9 cellular contexts compared by ENCODE assay signal in the genomic region with DNA sequence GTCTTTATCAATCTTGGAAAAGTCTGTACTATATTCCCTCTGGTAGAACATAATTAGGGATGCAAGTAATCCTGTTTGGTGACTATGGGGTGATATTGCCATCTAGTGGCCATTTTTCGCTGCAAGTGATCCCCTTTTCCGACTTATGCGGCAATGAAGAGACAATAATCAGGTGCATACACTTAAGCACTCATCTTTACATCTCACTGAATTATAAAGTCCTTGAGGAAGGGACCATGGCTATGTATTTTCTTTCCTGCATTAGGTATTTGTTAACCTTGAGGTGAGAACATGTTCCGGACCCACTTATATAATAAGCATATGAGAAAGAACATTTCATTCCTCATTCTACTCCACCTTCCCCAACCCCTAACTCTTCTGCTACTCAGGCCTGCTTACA. TPM values are rescaled to one million over a fixed set of nuclear protein-coding genes. Genes with fewer than 3 reads are reported as not detected.
DNase-seq lines count a peak whose midpoint lies in the region; ATAC-seq, FAIRE-seq and TF ChIP-seq lines count a peak whose summit lies in the region.
"Had no signal": no experiment of that assay in that cellular context is flagged by ENCODE, and none has a peak within 500 bp of the region (broad histone marks: within the 10 kb centered on the region; RNA-seq: fewer than 3 reads in every experiment).

No MANE protein-coding gene starts in this region.

- no peaks in the 10 kb centered on the region for H4K20me1 ChIP-seq in keratinocyte (ENCODE audit: control insufficient read depth, extremely low read depth, insufficient read depth, low read length)

- no peak overlapping the region for H2AFZ ChIP-seq in keratinocyte (ENCODE audit: control insufficient read depth, low read length)

- H3K4me3 ChIP-seq in keratinocyte (ENCODE audit: control insufficient read depth in 2 of 3, extremely low read depth in 1 of 3, insufficient read depth in 2 of 3, low read depth in 1 of 3, low read length in 3 of 3): no peak overlapping the region

- peak; percentile 67 for FAIRE-seq in keratinocyte (lab: Jason Lieb, UNC)

- peaks cover 2% of the 10 kb centered on the region for H3K4me1 Mint-ChIP-seq in CD14-positive monocyte

- peaks cover 6% of the 10 kb centered on the region in 2 experiments for H3K36me3 ChIP-seq in keratinocyte (ENCODE audit: control insufficient read depth in 2 of 2, extremely low read depth in 1 of 2, insufficient read depth in 2 of 2, low read length in 2 of 2)

- dilution Hi-C loops in keratinocyte (cut with MboI; ENCODE audit: extremely low pct_ligation_motif_present, low sequenced_read_pairs): loop anchor here (25.0 kb wide), 1 partner anchor 125 kb away; no protein-coding TSS in a partner anchor

- H3K36me3 Mint-ChIP-seq in CD14-positive monocyte: peaks cover 34 to 56% of the 10 kb centered on the region in 2 donors

- peaks cover 0 to 2% (median 0%) of the 10 kb centered on the region in 3 donors for H3K27me3 Mint-ChIP-seq in CD14-positive monocyte (ENCODE audit: low read depth in 3 of 3)
- H3K27me3 Mint-ChIP-seq: IgD-negative memory B cell had no signal

- H3K27ac Mint-ChIP-seq in CD14-positive monocyte: no peak overlapping the region
- H3K27ac Mint-ChIP-seq: IgD-negative memory B cell had no signal

- DNase-seq in CD14-positive monocyte (ENCODE audit: low spot score) (no peak), NCI-H1105 treated with DMSO at 0.1 percent for 48 hours (lab: John Stamatoyannopoulos, UW) (peak; percentile 51), SKM-1 (lab: John Stamatoyannopoulos, UW; ENCODE audit: unreplicated experiment) (peak; percentile 9), keratinocyte (ENCODE audit: low read depth, low spot score) (peak; percentile 56)
- DNase-seq in central memory CD4-positive, alpha-beta T cell: peak; percentile 41
- DNase-seq in stimulated activated CD4-positive, alpha-beta T cell treated with anti-CD3 and anti-CD28 coated beads, Interleukin-4, amount 100 ng/mL, for 1 hour: peak; percentile 16

- TF ChIP-seq CTCF in CD14-positive monocyte (IDR thresholded peaks at IDR 0.05): peak; percentile 91
- TF ChIP-seq CTCF in keratinocyte (optimal IDR thresholded peaks at IDR 0.05 in 1 of 3, IDR thresholded peaks at IDR 0.05 in 1 of 3, conservative IDR thresholded peaks at IDR 0.05 in 1 of 3; ENCODE audit: extremely low read depth in 1 of 3, insufficient read depth in 2 of 3, low read length in 3 of 3): peak; percentile 76 to 84 (median 82)

- ATAC-seq in GM18907 (IDR thresholded peaks at IDR 0.05; ENCODE audit: unreplicated experiment) (peak; percentile 55), HG03139 (IDR thresholded peaks at IDR 0.05; ENCODE audit: unreplicated experiment) (no peak)

- no peaks in the 10 kb centered on the region for H3K9me3 ChIP-seq in keratinocyte (ENCODE audit: control insufficient read depth, low read depth, low read length)

- no peak overlapping the region for H3K9ac ChIP-seq in keratinocyte (ENCODE audit: control insufficient read depth, extremely low read depth, insufficient read depth, low read length)

- H3K27me3 ChIP-seq in keratinocyte (ENCODE audit: control insufficient read depth, extremely low read depth, insufficient read depth, low read length): no peaks in the 10 kb centered on the region

- no peaks in the 10 kb centered on the region for H3K79me2 ChIP-seq in keratinocyte (ENCODE audit: control insufficient read depth, insufficient read depth, low read length)

- peaks cover 16 to 23% (median 19%) of the 10 kb centered on the region in 7 donors for H3K9me3 Mint-ChIP-seq in CD14-positive monocyte

- H3K4me1 ChIP-seq in keratinocyte (ENCODE audit: control insufficient read depth, extremely low read depth, insufficient read depth, low read length): no peaks in the 10 kb centered on the region

- H3K4me3 Mint-ChIP-seq in CD14-positive monocyte: no peak overlapping the region
- H3K4me3 Mint-ChIP-seq: IgD-negative memory B cell had no signal

- no peak overlapping the region for H3K4me2 ChIP-seq in keratinocyte (ENCODE audit: control insufficient read depth, extremely low read depth, insufficient read depth, low read depth, low read length)

- intact Hi-C loops in CD14-positive monocyte (cut with micrococcal nuclease): loop anchor here (10.0 kb wide), 3 partner anchors 167 to 297 kb away; partner anchors contain the start of gene ERAP2 (in 1 of the 2)

- no peaks in the 10 kb centered on the region for H3K9me1 ChIP-seq in keratinocyte (ENCODE audit: control insufficient read depth, extremely low read depth, insufficient read depth, low read length)

- H3K27ac ChIP-seq in keratinocyte (ENCODE audit: control insufficient read depth, insufficient read depth, low read length): no peak overlapping the region

RNA-seq across cellular contexts. Expression of gene LIX1, which starts 19.6 kb away (rescaled TPM):
- polyA plus RNA-seq in CD14-positive monocyte (not detected), keratinocyte (not detected in 3 replicates)
- polyA plus RNA-seq in keratinocyte (2011; ENCODE audit: low read depth): not detected
- polyA plus RNA-seq in keratinocyte (2011; cell fraction: cytosol; rRNA removed): not detected in 2 replicates
- polyA plus RNA-seq in keratinocyte (2011; cell fraction: nucleus; rRNA removed): not detected in 2 replicates
- polyA plus RNA-seq in keratinocyte (2012; ENCODE audit: low replicate concordance): not detected in 2 replicates
- polyA minus RNA-seq in keratinocyte: not detected in 3 replicates
- polyA minus RNA-seq in keratinocyte (2011; cell fraction: cytosol; rRNA and poly(A)+ RNA removed): not detected
- not detected in 2 replicates for polyA minus RNA-seq in keratinocyte (2011; cell fraction: nucleus; rRNA and poly(A)+ RNA removed)

RNA-seq across cellular contexts. Expression of gene RIOK2, which starts 21.0 kb away (rescaled TPM):
- polyA plus RNA-seq in CD14-positive monocyte (10 to 100 TPM; 12.7 to 16.4 TPM), keratinocyte (11.6 to 34.5 TPM (median 15.4 TPM) in 3 replicates)
- polyA plus RNA-seq in keratinocyte (2011; ENCODE audit: low read depth): 72.3 TPM
- 8.5 and 23.1 TPM in 2 replicates for polyA plus RNA-seq in keratinocyte (2011; cell fraction: cytosol; rRNA removed)
- 18.3 and 19.3 TPM in 2 replicates for polyA plus RNA-seq in keratinocyte (2011; cell fraction: nucleus; rRNA removed)
- 21.1 and 22.1 TPM in 2 replicates for polyA plus RNA-seq in keratinocyte (2012; ENCODE audit: low replicate concordance)
- polyA minus RNA-seq in keratinocyte: 0.98 to 27.9 TPM (median 6.4 TPM) in 3 replicates
- 6.5 TPM for polyA minus RNA-seq in keratinocyte (2011; cell fraction: cytosol; rRNA and poly(A)+ RNA removed)
- polyA minus RNA-seq in keratinocyte (2011; cell fraction: nucleus; rRNA and poly(A)+ RNA removed): 10.0 and 13.7 TPM in 2 replicates
